10 cellular contexts compared by ENCODE assay signal in the genomic region with DNA sequence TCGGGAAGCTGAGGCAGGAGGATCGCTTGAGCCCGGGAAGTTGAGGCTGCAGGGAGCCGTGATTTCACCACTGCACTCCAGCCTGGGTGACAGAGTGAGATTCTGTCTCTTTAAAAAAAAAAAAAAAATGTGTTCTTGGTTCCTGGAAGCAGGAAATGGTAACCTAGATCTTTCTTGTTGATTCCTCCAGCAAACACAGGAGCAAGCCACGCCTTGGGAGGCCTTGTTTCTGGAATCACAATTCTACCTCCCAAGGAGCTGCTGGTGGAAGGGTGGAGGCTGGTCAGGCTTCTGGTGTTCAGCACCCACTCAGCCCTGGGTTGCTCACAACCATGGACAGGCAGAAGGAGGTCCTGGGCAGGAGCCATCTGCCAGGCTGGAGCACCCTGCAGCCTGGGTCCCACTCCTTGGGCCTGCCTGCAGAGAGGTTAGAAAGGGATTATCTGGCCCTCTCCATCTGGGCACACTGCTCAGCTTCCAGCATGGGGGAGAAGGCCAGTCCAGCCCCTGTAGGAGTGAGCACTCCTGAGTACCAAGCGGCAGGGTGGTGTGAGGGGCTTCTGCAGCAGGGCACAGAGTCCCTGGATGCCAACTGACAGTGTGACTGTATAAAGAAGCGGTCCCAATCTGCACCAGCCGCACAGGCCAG.
DNase-seq lines count a peak whose midpoint lies in the region; ATAC-seq and TF ChIP-seq lines count a peak whose summit lies in the region.
"Had no signal": no experiment of that assay in that cellular context is flagged by ENCODE, and none has a peak within 500 bp of the region (broad histone marks: within the 10 kb centered on the region; RNA-seq: fewer than 3 reads in every experiment).

No MANE protein-coding gene starts in this region.

- intact Hi-C loops in ascending aorta (cut with DNase I) = no loop called here

- H4K20me1 ChIP-seq in hepatocyte (ENCODE audit: insufficient read depth, poor library complexity, severe bottlenecking) = no peaks in the 10 kb centered on the region

- H2AFZ ChIP-seq in hepatocyte = no peak overlapping the region

- 94% methylated on average over 8 of the region's 8 CpGs for WGBS in hepatocyte (ENCODE audit: low lambda C conversion rate, missing lambda C conversion rate)

- no peaks in the 10 kb centered on the region for H3K27me3 ChIP-seq in ascending aorta
- H3K27me3 ChIP-seq in hepatocyte = no peaks in the 10 kb centered on the region

- H3K79me2 ChIP-seq in hepatocyte = no peaks in the 10 kb centered on the region

- H3K9me3 ChIP-seq in ascending aorta (no peaks in the 10 kb centered on the region), hepatocyte (ENCODE audit: low read depth) (no peaks in the 10 kb centered on the region)

- H3K4me1 ChIP-seq in ascending aorta (peaks cover 5 to 53% of the 10 kb centered on the region in 2 donors), hepatocyte (ENCODE audit: insufficient read depth) (peaks cover 17% of the 10 kb centered on the region)

- H3K36me3 ChIP-seq in ascending aorta = no peaks in the 10 kb centered on the region
- H3K36me3 ChIP-seq in hepatocyte (replicated peaks; ENCODE audit: insufficient read depth, low read depth) = no peaks in the 10 kb centered on the region

- H3K27ac ChIP-seq in ascending aorta (peak overlapping the region; percentile 54 to 62), hepatocyte (peak overlapping the region; percentile 37), temporal lobe (ENCODE audit: low read depth, low read length) (peak overlapping the region; percentile 8)

- no peak for ATAC-seq in HG03097 (IDR thresholded peaks at IDR 0.05; ENCODE audit: low FRiP score, unreplicated experiment)

- DNase-seq in NCI-H2029 (lab: John Stamatoyannopoulos, UW) (peak; percentile 21), NCI-H2029 treated with DMSO at 0.1 percent for 48 hours (lab: John Stamatoyannopoulos, UW) (no peak), ascending aorta (ENCODE audit: low spot score in 2 of 2) (no peak), hepatocyte (ENCODE audit: low spot score) (peak; percentile 38), HPDE6-E6E7 (ENCODE audit: extremely low spot score) (no peak), NOMO-1 (lab: John Stamatoyannopoulos, UW; ENCODE audit: unreplicated experiment in 2 of 2) (no peak)
- DNase-seq: foreskin fibroblast had no signal

- TF ChIP-seq CTCF in ascending aorta (IDR thresholded peaks at IDR 0.05) = no peak
- no peak for TF ChIP-seq CTCF in hepatocyte (IDR thresholded peaks at IDR 0.05; ENCODE audit: poor library complexity)

- H3K4me3 ChIP-seq in ascending aorta (no peak overlapping the region), hepatocyte (no peak overlapping the region)
- H3K4me3 ChIP-seq: skin epidermis had no signal

- H3K9me2 ChIP-seq in hepatocyte (replicated peaks; ENCODE audit: insufficient read depth) = no peaks in the 10 kb centered on the region

- no peak overlapping the region for H3K4me2 ChIP-seq in hepatocyte

Comparison
In these comparisons a context has a peak if more than half of its experiments do, and no peak if none do; other contexts are left out.
1. DNase-seq: peak in NCI-H2029 (single experiment) and hepatocyte (single experiment); none in NCI-H2029 treated with DMSO at 0.1 percent for 48 hours (single experiment), ascending aorta (0 of 2), HPDE6-E6E7 (single experiment) and NOMO-1 (0 of 2).
2. H3K27ac ChIP-seq: peak in every context shown above with its lines; median percentile 58 in ascending aorta; 37 in hepatocyte; 8 in temporal lobe.